8 cellular contexts compared by ENCODE assay signal in the genomic region with DNA sequence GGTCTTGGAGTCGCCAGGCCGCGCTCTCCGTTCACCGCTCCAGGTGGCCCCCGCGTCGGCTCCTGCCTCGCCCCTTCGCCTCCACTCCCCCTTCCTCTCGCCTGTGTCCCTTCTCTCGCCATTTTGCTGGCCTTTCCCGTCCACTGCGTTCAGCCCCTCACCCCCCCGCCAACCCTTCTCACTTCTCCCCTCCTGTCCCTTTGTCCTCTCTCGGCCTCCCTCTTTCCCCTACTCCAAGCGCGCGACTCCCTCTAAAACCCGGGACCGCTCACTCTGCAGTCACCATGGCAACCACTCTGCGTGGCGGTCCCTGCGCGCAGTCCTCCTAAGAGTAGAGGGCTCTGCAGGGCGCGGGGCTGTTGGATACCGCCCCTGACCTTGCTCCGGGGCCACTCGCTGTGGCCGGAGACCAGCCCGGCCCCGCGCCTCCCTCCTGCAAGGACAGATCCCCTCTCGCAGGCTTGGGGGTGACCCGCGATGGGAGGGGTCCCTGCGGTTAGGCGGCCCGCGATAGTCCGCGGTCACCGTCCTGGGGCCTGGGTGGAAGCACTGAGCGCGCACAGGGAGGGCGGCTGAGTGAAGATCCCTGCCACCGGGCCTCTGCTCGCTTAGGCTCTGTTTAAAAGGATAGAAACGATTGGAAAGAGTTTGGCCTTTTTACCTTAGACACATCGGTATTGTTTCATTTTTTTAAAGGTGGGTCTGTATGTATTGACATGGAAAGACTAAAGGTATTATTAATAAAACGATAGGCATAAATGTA. TPM values are rescaled to one million over a fixed set of nuclear protein-coding genes. Genes with fewer than 3 reads are reported as not detected.
DNase-seq lines count a peak whose midpoint lies in the region; TF ChIP-seq lines count a peak whose summit lies in the region.

No MANE protein-coding gene starts in this region.

- peaks cover 0 to 3% of the 10 kb centered on the region in 2 donors for H3K4me1 ChIP-seq in uterus

- peak overlapping the region; percentile 93 to 96 (median 95) for H3K4me3 Mint-ChIP-seq in nephron

- peaks cover 21% of the 10 kb centered on the region for H3K36me3 Mint-ChIP-seq in nephron (ENCODE audit: low read depth)

- H3K9me3 Mint-ChIP-seq in nephron: no peaks in the 10 kb centered on the region

- no peaks in the 10 kb centered on the region for H3K9me3 ChIP-seq in uterus

- peak overlapping the region; percentile 65 to 92 (median 90) for H3K27ac Mint-ChIP-seq in nephron

- no peak for TF ChIP-seq POLR2A in uterus (IDR thresholded peaks at IDR 0.05)

- H3K27ac ChIP-seq in uterus: peak overlapping the region; percentile 89 to 90

- intact Hi-C loops in uterus (cut with DNase I; ENCODE audit: low total_unique reads): no loop called here

- peak; percentile 93 for DNase-seq in NCI-H2196 treated with DMSO at 0.1 percent for 48 hours (lab: John Stamatoyannopoulos, UW; ENCODE audit: unreplicated experiment)
- peak; percentile 8 for DNase-seq in activated T-cell treated with anti-CD3 and anti-CD28 coated beads for 48 hours (ENCODE audit: low read depth)
- DNase-seq in fibroblast of mammary gland (ENCODE audit: low read depth): no peak
- DNase-seq in uterus: no peak
- no peak for DNase-seq in OCI-M2 (lab: John Stamatoyannopoulos, UW; ENCODE audit: unreplicated experiment)
- no peak for DNase-seq in KBM-7

- no peaks in the 10 kb centered on the region for H3K27me3 ChIP-seq in uterus

- in situ Hi-C loops in KBM-7 (cut with MboI; ENCODE audit: low pct_unique_long_range_greater_than_20kb, low sequenced_read_pairs): no loop called here

- no peaks in the 10 kb centered on the region for H3K36me3 ChIP-seq in uterus

- H3K4me3 ChIP-seq in GM12875 (ENCODE audit: low read depth, low read length) (peak overlapping the region; percentile 35), fibroblast of mammary gland (ENCODE audit: control insufficient read depth, low read depth, low read length) (peak overlapping the region; percentile 75), uterus (peak overlapping the region; percentile 71 to 90)

- peaks cover 27% of the 10 kb centered on the region for H3K4me1 Mint-ChIP-seq in nephron

- H3K27me3 Mint-ChIP-seq in nephron (ENCODE audit: low read depth): no peaks in the 10 kb centered on the region

- no peak for TF ChIP-seq CTCF in GM12875 (IDR thresholded peaks at IDR 0.05; ENCODE audit: borderline replicate concordance, insufficient read depth, low read depth, low read length)
- no peak for TF ChIP-seq CTCF in fibroblast of mammary gland (conservative IDR thresholded peaks at IDR 0.05; ENCODE audit: control insufficient read depth, insufficient read depth, low read depth, low read length)
- TF ChIP-seq CTCF in nephron (IDR thresholded peaks at IDR 0.05; ENCODE audit: unreplicated experiment in 3 of 3): no peak
- no peak for TF ChIP-seq CTCF in uterus (IDR thresholded peaks at IDR 0.05)

RNA-seq across cellular contexts. Expression of gene CCDC40, which starts 0.5 kb away (rescaled TPM):
- 10 to 100 TPM in 1 of 4 donors, 1 to 10 TPM in 2, under 1 TPM in 1; 0.88 to 16.6 (median 4.8) TPM for total RNA-seq in uterus

RNA-seq across cellular contexts. Expression of gene TBC1D16, which starts 1.2 kb away (rescaled TPM):
- 10 to 100 TPM in 2 of 4 donors, 1 to 10 TPM in 2; 3.8 to 58.2 (median 18.3) TPM for total RNA-seq in uterus

Comparison
In these comparisons a context has a peak if more than half of its experiments do, and no peak if none do; other contexts are left out.
1. DNase-seq: peak in NCI-H2196 treated with DMSO at 0.1 percent for 48 hours (single experiment) and activated T-cell treated with anti-CD3 and anti-CD28 coated beads for 48 hours (single experiment); none in fibroblast of mammary gland (single experiment), uterus (0 of 2), OCI-M2 (single experiment) and KBM-7 (single experiment).
2. Peak in every context shown above with its lines, with median percentiles within 50 percentile points of each other: H3K4me3 ChIP-seq.